ENCODE assay signal across 8 cellular contexts in genomic region chr22:30005213-30005857, GRCh38.
DNase-seq lines count a peak whose midpoint lies in the region; ATAC-seq and TF ChIP-seq lines count a peak whose summit lies in the region.

No MANE protein-coding gene starts in this region.

- no peak for DNase-seq in AG04449 (ENCODE audit: low read depth, low spot score)
- peak; percentile 32 for DNase-seq in GM19238 (ENCODE audit: insufficient read length, low spot score)
- DNase-seq in NCI-H526 (lab: John Stamatoyannopoulos, UW) = peak; percentile 27 to 61
- DNase-seq in activated CD4-positive, alpha-beta T cell treated with anti-CD3 and anti-CD28 coated beads, Interleukin-2, amount 50 U/mL, for 48 hours = peak; percentile 75 to 78
- DNase-seq in effector CD4-positive, alpha-beta T cell = peak; percentile 33
- peak; percentile 93 for DNase-seq in medulla oblongata (ENCODE audit: extremely low spot score)
- DNase-seq in stimulated activated CD8-positive, alpha-beta memory T cell treated with anti-CD3 and anti-CD28 coated beads, Interleukin-2, amount 100 ng/mL, for 1 hour (ENCODE audit: low read depth in 2 of 2) = peak; percentile 16 to 27

- ATAC-seq in GM18519 (IDR thresholded peaks at IDR 0.05; ENCODE audit: low FRiP score, unreplicated experiment) = no peak

- H3K4me3 ChIP-seq in AG04449 (ENCODE audit: low read depth, low read length) = no peak overlapping the region

- CTCF ChIA-PET in AG04449 (lab: Yijun Ruan, JAX) = interaction anchor here (0.6 to 6.6 kb wide), 94 partner anchors 7 to 451 kb away, joined by 3 to 87 read pairs (median 4); partner anchors contain the start of genes ASCC2, UQCR10 and ZMAT5

- peak; percentile 94 for TF ChIP-seq CTCF in AG04449 (IDR thresholded peaks at IDR 0.05; ENCODE audit: insufficient read depth, low read length, missing control alignments)

- POLR2A ChIA-PET in AG04449 (lab: Yijun Ruan, JAX) = interaction anchor here (1.0 kb wide), 1 partner anchor 232 kb away, joined by 3 read pairs; no protein-coding TSS in a partner anchor
